Comparison of ENCODE assay signal across 25 cellular contexts in the genomic region with DNA sequence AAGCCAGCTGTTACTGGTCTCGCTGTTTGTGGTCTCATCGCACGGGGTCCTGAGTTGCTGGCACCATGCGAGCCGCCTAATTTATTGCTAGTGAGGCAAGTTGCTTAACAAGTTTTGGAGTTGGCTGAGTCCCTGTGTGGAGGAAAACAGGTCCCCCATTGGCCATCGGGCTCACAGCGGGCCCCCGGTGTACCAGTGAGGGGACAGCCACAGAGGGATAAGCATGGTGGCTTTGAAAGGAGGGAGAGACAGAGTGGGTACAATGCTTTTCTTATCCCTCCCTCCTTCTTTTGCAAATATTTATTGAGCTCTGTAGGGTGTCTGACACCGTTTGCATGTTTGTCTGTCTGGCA. TPM values are rescaled to one million over a fixed set of nuclear protein-coding genes. Genes with fewer than 3 reads are reported as not detected.
DNase-seq lines count a peak whose midpoint lies in the region; ATAC-seq and TF ChIP-seq lines count a peak whose summit lies in the region.
"Had no signal": no experiment of that assay in that cellular context is flagged by ENCODE, and none has a peak within 500 bp of the region (broad histone marks: within the 10 kb centered on the region; RNA-seq: fewer than 3 reads in every experiment).

No MANE protein-coding gene starts in this region.

- H3K27me3 ChIP-seq in SK-N-SH (ENCODE audit: insufficient read depth) (no peaks in the 10 kb centered on the region), dorsolateral prefrontal cortex (no peaks in the 10 kb centered on the region), neural progenitor cell (peaks cover 82% of the 10 kb centered on the region)
- H3K27me3 ChIP-seq: sigmoid colon had no signal

- no peak overlapping the region for H2AFZ ChIP-seq in SK-N-SH (ENCODE audit: low read depth)
- no peak overlapping the region for H2AFZ ChIP-seq in neural progenitor cell (replicated peaks)

- intact Hi-C loops in dorsolateral prefrontal cortex (cut with DNase I): loop anchor here (5.0 to 10.0 kb wide), 3 partner anchors 38 to 101 kb away; a partner anchor contains a TSS

- 98% methylated on average over 9 of the region's 9 CpGs for WGBS in SK-N-SH (ENCODE audit: low lambda C conversion rate)

- H3K4me1 Mint-ChIP-seq in neural progenitor cell: peaks cover 19% of the 10 kb centered on the region
- H3K4me1 Mint-ChIP-seq: activated T-helper 17 cell treated with anti-CD3 and anti-CD28 coated beads, Interleukin-2, amount 50 U/mL, for 72 hours had no signal

- peaks cover 32% of the 10 kb centered on the region for H3K27me3 Mint-ChIP-seq in neural progenitor cell (ENCODE audit: insufficient read depth, low read depth)

- peak overlapping the region; percentile 30 for H3K4me3 Mint-ChIP-seq in neural progenitor cell
- H3K4me3 Mint-ChIP-seq: activated CD8-positive, alpha-beta memory T cell treated with anti-CD3 and anti-CD28 coated beads, Interleukin-2, amount 10 ng/mL, durations not matched to agents 7 days and 5 days had no signal

- no peak overlapping the region for H3K9ac ChIP-seq in SK-N-SH
- no peak overlapping the region for H3K9ac ChIP-seq in neural progenitor cell

- H3K27ac ChIP-seq in SK-N-SH (ENCODE audit: low read depth in 2 of 2, low read length in 1 of 2) (no peak overlapping the region), dorsolateral prefrontal cortex (peak overlapping the region in 56 of 59 donors; percentile 7 to 95 (median 91)), neural progenitor cell (no peak overlapping the region)
- H3K27ac ChIP-seq: 22Rv1 had no signal

- no peaks in the 10 kb centered on the region for H3K9me3 ChIP-seq in SK-N-SH
- no peaks in the 10 kb centered on the region for H3K9me3 ChIP-seq in neural progenitor cell (ENCODE audit: low read depth)
- H3K9me3 ChIP-seq: sigmoid colon had no signal

- H3K36me3 Mint-ChIP-seq in neural progenitor cell: peaks cover 4% of the 10 kb centered on the region
- H3K36me3 Mint-ChIP-seq: activated CD8-positive, alpha-beta memory T cell treated with anti-CD3 and anti-CD28 coated beads, Interleukin-2, amount 10 ng/mL, durations not matched to agents 7 days and 5 days; activated naive CD8-positive, alpha-beta T cell; CD8-positive, alpha-beta memory T cell; mesothelial cell of epicardium; natural killer cell; T-cell had no signal

- no peaks in the 10 kb centered on the region for H3K9me2 ChIP-seq in SK-N-SH

- TF ChIP-seq EP300 in SK-N-SH (IDR thresholded peaks at IDR 0.05; ENCODE audit: borderline replicate concordance in 1 of 2, low read depth in 1 of 2, low read length in 1 of 2): no peak

- H3K9me3 Mint-ChIP-seq in neural progenitor cell: no peaks in the 10 kb centered on the region
- H3K9me3 Mint-ChIP-seq: activated T-helper 17 cell treated with anti-CD3 and anti-CD28 coated beads, Interleukin-2, amount 50 U/mL, for 72 hours; CD8-positive, alpha-beta memory T cell; mesothelial cell of epicardium; natural killer cell; T-cell had no signal

- H3K79me2 ChIP-seq in SK-N-SH (ENCODE audit: insufficient read depth) (peaks cover 65% of the 10 kb centered on the region), neural progenitor cell (ENCODE audit: low read depth) (no peaks in the 10 kb centered on the region)

- ATAC-seq in SK-N-SH treated with all-trans-retinoic acid at 6 μM for 48 hours: no peak
- no peak for ATAC-seq in HG03469 (IDR thresholded peaks at IDR 0.05; ENCODE audit: unreplicated experiment)
- ATAC-seq in GM21825 (IDR thresholded peaks at IDR 0.05; ENCODE audit: unreplicated experiment): no peak
- ATAC-seq: activated CD8-positive, alpha-beta memory T cell treated with anti-CD3 and anti-CD28 coated beads, Interleukin-2, amount 10 ng/mL, durations not matched to agents 7 days and 5 days; activated T-helper 17 cell treated with anti-CD3 and anti-CD28 coated beads, Interleukin-2, amount 50 U/mL, for 72 hours; natural killer cell; T-cell had no signal

- H3K27ac Mint-ChIP-seq in neural progenitor cell: no peak overlapping the region
- H3K27ac Mint-ChIP-seq: activated CD8-positive, alpha-beta memory T cell treated with anti-CD3 and anti-CD28 coated beads, Interleukin-2, amount 10 ng/mL, durations not matched to agents 7 days and 5 days; activated naive CD8-positive, alpha-beta T cell; activated T-helper 17 cell treated with anti-CD3 and anti-CD28 coated beads, Interleukin-2, amount 50 U/mL, for 72 hours; mesothelial cell of epicardium; natural killer cell; T-cell had no signal

- H3K4me2 ChIP-seq in SK-N-SH (peak overlapping the region; percentile 92; the same call in 1 of the 2 replicates), neural progenitor cell (no peak overlapping the region)

- H3K4me1 ChIP-seq in SK-N-SH (ENCODE audit: control insufficient read depth in 1 of 2, insufficient read depth in 2 of 2, low read depth in 1 of 2, low read length in 1 of 2) (peaks cover 5 to 16% of the 10 kb centered on the region in 2 experiments; a peak in 2 of 4 replicates), neural progenitor cell (peaks cover 15% of the 10 kb centered on the region)

- POLR2A ChIA-PET in SK-N-SH (lab: Yijun Ruan, JAX): no interaction called here

- TF ChIP-seq CTCF in SK-N-SH (IDR thresholded peaks at IDR 0.05): no peak
- no peak for TF ChIP-seq CTCF in dorsolateral prefrontal cortex (IDR thresholded peaks at IDR 0.05 in 54 of 56, conservative IDR thresholded peaks at IDR 0.05 in 2 of 56; ENCODE audit: low read depth in 1 of 56, partially characterized antibody in 56 of 56)
- TF ChIP-seq CTCF in neural progenitor cell (IDR thresholded peaks at IDR 0.05): no peak

- H4K20me1 ChIP-seq in SK-N-SH (ENCODE audit: insufficient read depth) (peaks cover 18% of the 10 kb centered on the region), neural progenitor cell (ENCODE audit: low read depth) (peaks cover 11% of the 10 kb centered on the region)

- H3F3A ChIP-seq in SK-N-SH (replicated peaks; ENCODE audit: insufficient read depth) (peaks cover 18% of the 10 kb centered on the region), neural progenitor cell (ENCODE audit: low read depth) (peaks cover 8% of the 10 kb centered on the region)

- H3K4me3 ChIP-seq in SK-N-SH (ENCODE audit: low read depth in 2 of 2, low read length in 1 of 2) (no peak overlapping the region), dorsolateral prefrontal cortex (peak overlapping the region; percentile 10 to 94 (median 84)), neural progenitor cell (no peak overlapping the region)

- H3K36me3 ChIP-seq in SK-N-SH (replicated peaks in 1 of 2; ENCODE audit: control insufficient read depth in 1 of 2, insufficient read depth in 2 of 2, low read length in 1 of 2): peaks cover 0 to 2% of the 10 kb centered on the region in 2 experiments
- H3K36me3 ChIP-seq in neural progenitor cell: no peaks in the 10 kb centered on the region
- H3K36me3 ChIP-seq: sigmoid colon had no signal

- CTCF ChIA-PET in SK-N-SH (lab: Yijun Ruan, JAX): interaction anchor here (1.3 to 2.8 kb wide), 2 partner anchors 29 to 185 kb away, joined by 3 to 10 read pairs; no protein-coding TSS in a partner anchor

- DNase-seq in SK-N-SH (no peak), dorsolateral prefrontal cortex (no peak), neural progenitor cell (ENCODE audit: low spot score) (no peak)
- DNase-seq in activated CD4-positive, CD25-positive, alpha-beta regulatory T cell treated with anti-CD3 and anti-CD28 coated beads, Interleukin-2, amount 50 U/mL, for 72 hours: no peak
- DNase-seq in activated CD4-positive, alpha-beta T cell treated with anti-CD3 and anti-CD28 coated beads, Interleukin-2, amount 50 U/mL, for 48 hours: no peak
- DNase-seq: activated CD4-positive, alpha-beta T cell treated with anti-CD3 and anti-CD28 coated beads for 4 hours; activated CD8-positive, alpha-beta memory T cell treated with anti-CD3 and anti-CD28 coated beads, Interleukin-2, amount 10 ng/mL, durations not matched to agents 7 days and 5 days; CD8-positive, alpha-beta memory T cell; cortex of kidney; DMS79 treated with DMSO at 0.1 percent for 48 hours; natural killer cell; NCI-H1105; NCI-H2029 treated with DMSO at 0.1 percent for 48 hours; SIG-M5; sigmoid colon; T-cell had no signal

- no peak for TF ChIP-seq RAD21 in SK-N-SH (IDR thresholded peaks at IDR 0.05; ENCODE audit: low read length)

TF ChIP-seq in SK-N-SH treated with all-trans-retinoic acid at 6 μM for 48 hours, 23 proteins besides CTCF, POLR2A, EP300 and RAD21 (continues in another document):
- TF ChIP-seq ZFP30 (CRISPR knock-in tag; IDR thresholded peaks at IDR 0.05): no peak
- TF ChIP-seq CSDC2 (CRISPR knock-in tag; IDR thresholded peaks at IDR 0.05): no peak
- TF ChIP-seq, protein P1, sequence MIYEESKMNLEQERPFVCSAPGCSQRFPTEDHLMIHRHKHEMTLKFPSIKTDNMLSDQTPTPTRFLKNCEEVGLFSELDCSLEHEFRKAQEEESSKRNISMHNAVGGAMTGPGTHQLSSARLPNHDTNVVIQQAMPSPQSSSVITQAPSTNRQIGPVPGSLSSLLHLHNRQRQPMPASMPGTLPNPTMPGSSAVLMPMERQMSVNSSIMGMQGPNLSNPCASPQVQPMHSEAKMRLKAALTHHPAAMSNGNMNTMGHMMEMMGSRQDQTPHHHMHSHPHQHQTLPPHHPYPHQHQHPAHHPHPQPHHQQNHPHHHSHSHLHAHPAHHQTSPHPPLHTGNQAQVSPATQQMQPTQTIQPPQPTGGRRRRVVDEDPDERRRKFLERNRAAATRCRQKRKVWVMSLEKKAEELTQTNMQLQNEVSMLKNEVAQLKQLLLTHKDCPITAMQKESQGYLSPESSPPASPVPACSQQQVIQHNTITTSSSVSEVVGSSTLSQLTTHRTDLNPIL (CRISPR knock-in tag; IDR thresholded peaks at IDR 0.05; ENCODE audit: low read depth): no peak
- TF ChIP-seq ISL1 (CRISPR knock-in tag; IDR thresholded peaks at IDR 0.05): no peak
- no peak for TF ChIP-seq ZFP3 (CRISPR knock-in tag; IDR thresholded peaks at IDR 0.05)
- no peak for TF ChIP-seq SNAI2 (CRISPR knock-in tag; IDR thresholded peaks at IDR 0.05)
- no peak for TF ChIP-seq TCF4 (CRISPR knock-in tag; IDR thresholded peaks at IDR 0.05; ENCODE audit: borderline replicate concordance)
- no peak for TF ChIP-seq GLIS3 (CRISPR knock-in tag; IDR thresholded peaks at IDR 0.05)

RNA-seq across cellular contexts. Expression of a gene that starts 2.8 kb away (rescaled TPM):
- 291 and 339 TPM in 2 replicates for polyA plus RNA-seq in SK-N-SH (2012; rRNA removed)
- 289 and 306 TPM in 2 replicates for polyA plus RNA-seq in SK-N-SH (2012; cell fraction: cytosol; rRNA removed)
- 141 and 235 TPM in 2 replicates for polyA plus RNA-seq in SK-N-SH (2012; cell fraction: nucleus; rRNA removed)
- total RNA-seq in dorsolateral prefrontal cortex (100 to 1,000 TPM; 154 to 492 (median 263) TPM), neural progenitor cell (ENCODE audit: low replicate concordance) (12.2 and 17.0 TPM in 2 replicates)
- total RNA-seq: activated CD8-positive, alpha-beta memory T cell treated with anti-CD3 and anti-CD28 coated beads, Interleukin-2, amount 10 ng/mL, durations not matched to agents 7 days and 5 days; activated T-helper 17 cell treated with anti-CD3 and anti-CD28 coated beads, Interleukin-2, amount 50 U/mL, for 72 hours; natural killer cell had no signal

RNA-seq across cellular contexts. Expression of a gene that starts 9.7 kb away (rescaled TPM):
- not detected in 2 replicates for polyA plus RNA-seq in SK-N-SH (2012; rRNA removed)
- 0.04 TPM in 1 of 2 replicates, not detected in the other for polyA plus RNA-seq in SK-N-SH (2012; cell fraction: cytosol; rRNA removed)
- not detected in 2 replicates for polyA plus RNA-seq in SK-N-SH (2012; cell fraction: nucleus; rRNA removed)
- 1 to 10 TPM in 1 of 120 experiments, under 1 TPM in 8, not detected in 111; 0.63 to 2.1 (median 0.83) TPM for total RNA-seq in dorsolateral prefrontal cortex
- not detected in 2 replicates for total RNA-seq in neural progenitor cell (ENCODE audit: low replicate concordance)
- total RNA-seq: activated CD8-positive, alpha-beta memory T cell treated with anti-CD3 and anti-CD28 coated beads, Interleukin-2, amount 10 ng/mL, durations not matched to agents 7 days and 5 days; activated T-helper 17 cell treated with anti-CD3 and anti-CD28 coated beads, Interleukin-2, amount 50 U/mL, for 72 hours; CD8-positive, alpha-beta memory T cell; LHCN-M2; mesothelial cell of epicardium; natural killer cell; subcutaneous adipose tissue; T-cell had no signal
- polyA plus RNA-seq: CD8-positive, alpha-beta memory T cell; sigmoid colon had no signal

Comparison
In these comparisons a context has a peak if more than half of its experiments do, and no peak if none do; other contexts are left out.
1. H3K27ac ChIP-seq: peak in dorsolateral prefrontal cortex (56 of 59); none in SK-N-SH (0 of 2) and neural progenitor cell (single experiment).
2. H3K4me3 ChIP-seq: peak in dorsolateral prefrontal cortex (59 of 59); none in SK-N-SH (0 of 2) and neural progenitor cell (single experiment).